1 cellular context compared by ENCODE assay signal in the genomic region with DNA sequence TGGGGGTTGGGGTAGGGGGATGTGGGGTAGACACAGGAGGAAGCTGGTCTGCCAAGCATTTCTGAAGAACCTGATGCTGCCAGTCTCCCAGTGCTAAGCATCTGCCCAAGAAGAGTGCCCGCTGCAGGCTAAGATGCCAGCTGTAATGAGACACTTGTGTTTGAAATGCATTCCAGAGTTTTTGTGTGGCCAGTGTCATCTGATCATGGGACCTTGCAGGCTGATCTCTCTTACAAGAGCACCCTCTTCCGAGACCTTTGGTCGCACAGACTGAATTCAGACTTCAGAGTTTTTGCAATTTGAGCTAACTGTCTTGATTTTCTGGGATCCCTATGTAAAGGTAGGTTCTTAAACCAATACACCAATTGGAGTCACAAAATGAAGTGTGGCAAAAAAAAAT.
TF ChIP-seq lines count a peak whose summit lies in the region.

No MANE protein-coding gene starts in this region.

TF ChIP-seq in GM23338, 12 proteins besides CTCF, POLR2A, EP300 and RAD21 (continued from another document):
- TF ChIP-seq, protein P1, sequence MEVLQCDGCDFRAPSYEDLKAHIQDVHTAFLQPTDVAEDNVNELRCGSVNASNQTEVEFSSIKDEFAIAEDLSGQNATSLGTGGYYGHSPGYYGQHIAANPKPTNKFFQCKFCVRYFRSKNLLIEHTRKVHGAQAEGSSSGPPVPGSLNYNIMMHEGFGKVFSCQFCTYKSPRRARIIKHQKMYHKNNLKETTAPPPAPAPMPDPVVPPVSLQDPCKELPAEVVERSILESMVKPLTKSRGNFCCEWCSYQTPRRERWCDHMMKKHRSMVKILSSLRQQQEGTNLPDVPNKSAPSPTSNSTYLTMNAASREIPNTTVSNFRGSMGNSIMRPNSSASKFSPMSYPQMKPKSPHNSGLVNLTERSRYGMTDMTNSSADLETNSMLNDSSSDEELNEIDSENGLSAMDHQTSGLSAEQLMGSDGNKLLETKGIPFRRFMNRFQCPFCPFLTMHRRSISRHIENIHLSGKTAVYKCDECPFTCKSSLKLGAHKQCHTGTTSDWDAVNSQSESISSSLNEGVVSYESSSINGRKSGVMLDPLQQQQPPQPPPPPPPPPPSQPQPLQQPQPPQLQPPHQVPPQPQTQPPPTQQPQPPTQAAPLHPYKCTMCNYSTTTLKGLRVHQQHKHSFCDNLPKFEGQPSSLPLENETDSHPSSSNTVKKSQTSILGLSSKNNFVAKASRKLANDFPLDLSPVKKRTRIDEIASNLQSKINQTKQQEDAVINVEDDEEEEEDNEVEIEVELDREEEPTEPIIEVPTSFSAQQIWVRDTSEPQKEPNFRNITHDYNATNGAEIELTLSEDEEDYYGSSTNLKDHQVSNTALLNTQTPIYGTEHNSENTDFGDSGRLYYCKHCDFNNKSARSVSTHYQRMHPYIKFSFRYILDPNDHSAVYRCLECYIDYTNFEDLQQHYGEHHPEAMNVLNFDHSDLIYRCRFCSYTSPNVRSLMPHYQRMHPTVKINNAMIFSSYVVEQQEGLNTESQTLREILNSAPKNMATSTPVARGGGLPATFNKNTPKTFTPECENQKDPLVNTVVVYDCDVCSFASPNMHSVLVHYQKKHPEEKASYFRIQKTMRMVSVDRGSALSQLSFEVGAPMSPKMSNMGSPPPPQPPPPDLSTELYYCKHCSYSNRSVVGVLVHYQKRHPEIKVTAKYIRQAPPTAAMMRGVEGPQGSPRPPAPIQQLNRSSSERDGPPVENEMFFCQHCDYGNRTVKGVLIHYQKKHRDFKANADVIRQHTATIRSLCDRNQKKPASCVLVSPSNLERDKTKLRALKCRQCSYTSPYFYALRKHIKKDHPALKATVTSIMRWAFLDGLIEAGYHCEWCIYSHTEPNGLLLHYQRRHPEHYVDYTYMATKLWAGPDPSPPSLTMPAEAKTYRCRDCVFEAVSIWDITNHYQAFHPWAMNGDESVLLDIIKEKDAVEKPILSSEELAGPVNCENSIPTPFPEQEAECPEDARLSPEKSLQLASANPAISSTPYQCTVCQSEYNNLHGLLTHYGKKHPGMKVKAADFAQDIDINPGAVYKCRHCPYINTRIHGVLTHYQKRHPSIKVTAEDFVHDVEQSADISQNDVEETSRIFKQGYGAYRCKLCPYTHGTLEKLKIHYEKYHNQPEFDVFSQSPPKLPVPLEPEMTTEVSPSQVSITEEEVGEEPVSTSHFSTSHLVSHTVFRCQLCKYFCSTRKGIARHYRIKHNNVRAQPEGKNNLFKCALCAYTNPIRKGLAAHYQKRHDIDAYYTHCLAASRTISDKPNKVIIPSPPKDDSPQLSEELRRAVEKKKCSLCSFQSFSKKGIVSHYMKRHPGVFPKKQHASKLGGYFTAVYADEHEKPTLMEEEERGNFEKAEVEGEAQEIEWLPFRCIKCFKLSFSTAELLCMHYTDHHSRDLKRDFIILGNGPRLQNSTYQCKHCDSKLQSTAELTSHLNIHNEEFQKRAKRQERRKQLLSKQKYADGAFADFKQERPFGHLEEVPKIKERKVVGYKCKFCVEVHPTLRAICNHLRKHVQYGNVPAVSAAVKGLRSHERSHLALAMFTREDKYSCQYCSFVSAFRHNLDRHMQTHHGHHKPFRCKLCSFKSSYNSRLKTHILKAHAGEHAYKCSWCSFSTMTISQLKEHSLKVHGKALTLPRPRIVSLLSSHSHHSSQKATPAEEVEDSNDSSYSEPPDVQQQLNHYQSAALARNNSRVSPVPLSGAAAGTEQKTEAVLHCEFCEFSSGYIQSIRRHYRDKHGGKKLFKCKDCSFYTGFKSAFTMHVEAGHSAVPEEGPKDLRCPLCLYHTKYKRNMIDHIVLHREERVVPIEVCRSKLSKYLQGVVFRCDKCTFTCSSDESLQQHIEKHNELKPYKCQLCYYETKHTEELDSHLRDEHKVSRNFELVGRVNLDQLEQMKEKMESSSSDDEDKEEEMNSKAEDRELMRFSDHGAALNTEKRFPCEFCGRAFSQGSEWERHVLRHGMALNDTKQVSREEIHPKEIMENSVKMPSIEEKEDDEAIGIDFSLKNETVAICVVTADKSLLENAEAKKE (CRISPR knock-in tag; IDR thresholded peaks at IDR 0.05), result no peak
- TF ChIP-seq STAT1 (IDR thresholded peaks at IDR 0.05; ENCODE audit: unreplicated experiment) (no peak), POLR2AphosphoS5 (IDR thresholded peaks at IDR 0.05; ENCODE audit: low read depth) (no peak), EZH2phosphoT487 (IDR thresholded peaks at IDR 0.05; ENCODE audit: unreplicated experiment) (no peak), NANOG (IDR thresholded peaks at IDR 0.05; ENCODE audit: borderline replicate concordance) (no peak), JUNB (IDR thresholded peaks at IDR 0.05; ENCODE audit: unreplicated experiment) (no peak), ZNF331 (CRISPR knock-in tag; IDR thresholded peaks at IDR 0.05; ENCODE audit: low read depth) (no peak)
